In genomic region chr5:67305913-67306710, GRCh38 we compare ENCODE assay signal across 11 cellular contexts.
DNase-seq lines count a peak whose midpoint lies in the region; ATAC-seq and TF ChIP-seq lines count a peak whose summit lies in the region.
"Had no signal": no experiment of that assay in that cellular context is flagged by ENCODE, and none has a peak within 500 bp of the region (broad histone marks: within the 10 kb centered on the region; RNA-seq: fewer than 3 reads in every experiment).

No MANE protein-coding gene starts in this region.

- peak; percentile 17 for DNase-seq in UCSD-AML1 (lab: John Stamatoyannopoulos, UW; ENCODE audit: unreplicated experiment)
- DNase-seq in fibroblast of villous mesenchyme (ENCODE audit: low read depth): peak; percentile 24
- no peak for DNase-seq in HAP-1 (ENCODE audit: low spot score in 2 of 2)
- DNase-seq in middle frontal gyrus (ENCODE audit: extremely low spot score, low spot score): no peak
- DNase-seq: activated CD4-positive, alpha-beta T cell treated with anti-CD3 and anti-CD28 coated beads, Interleukin-2, amount 50 U/mL, for 48 hours; anterior cingulate cortex; stimulated activated naive B cell treated with anti-CD40 and anti-IgM and Interleukin-4, amounts not matched to agents 10 μg/mL and 1 μg/mL and 100 μg/mL, for 72 hours had no signal

- H3K27me3 ChIP-seq in HAP-1 (ENCODE audit: low read depth): no peaks in the 10 kb centered on the region

- no peaks in the 10 kb centered on the region for H3K9me3 Mint-ChIP-seq in stimulated activated naive CD8-positive, alpha-beta T cell treated with anti-CD3 and anti-CD28 coated beads, Interleukin-15, Interleukin-2, amounts not matched to agents 100 ng/mL and 50 ng/mL, for 24 hours

- H3K27me3 Mint-ChIP-seq in stimulated activated naive CD8-positive, alpha-beta T cell treated with anti-CD3 and anti-CD28 coated beads, Interleukin-15, Interleukin-2, amounts not matched to agents 100 ng/mL and 50 ng/mL, for 24 hours: no peaks in the 10 kb centered on the region
- H3K27me3 Mint-ChIP-seq: stimulated activated naive B cell treated with anti-CD40 and anti-IgM and Interleukin-4, amounts not matched to agents 10 μg/mL and 1 μg/mL and 100 μg/mL, for 72 hours had no signal

- no peak overlapping the region for H3K4me3 Mint-ChIP-seq in stimulated activated naive CD8-positive, alpha-beta T cell treated with anti-CD3 and anti-CD28 coated beads, Interleukin-15, Interleukin-2, amounts not matched to agents 100 ng/mL and 50 ng/mL, for 24 hours
- H3K4me3 Mint-ChIP-seq: stimulated activated naive B cell treated with anti-CD40 and anti-IgM and Interleukin-4, amounts not matched to agents 10 μg/mL and 1 μg/mL and 100 μg/mL, for 72 hours had no signal

- H3K4me1 Mint-ChIP-seq in stimulated activated naive CD8-positive, alpha-beta T cell treated with anti-CD3 and anti-CD28 coated beads, Interleukin-15, Interleukin-2, amounts not matched to agents 100 ng/mL and 50 ng/mL, for 24 hours (ENCODE audit: low read depth): peaks cover 19% of the 10 kb centered on the region

- peak; percentile 70 for ATAC-seq in HG02610 (IDR thresholded peaks at IDR 0.05; ENCODE audit: unreplicated experiment)
- no peak for ATAC-seq in GM21717 (IDR thresholded peaks at IDR 0.05; ENCODE audit: unreplicated experiment)
- no peak for ATAC-seq in HG03457 (IDR thresholded peaks at IDR 0.05; ENCODE audit: unreplicated experiment)
- ATAC-seq: stimulated activated naive B cell treated with anti-CD40 and anti-IgM and Interleukin-4, amounts not matched to agents 10 μg/mL and 1 μg/mL and 100 μg/mL, for 72 hours had no signal

- TF ChIP-seq CTCF in fibroblast of villous mesenchyme (IDR thresholded peaks at IDR 0.05; ENCODE audit: insufficient read depth, low read depth, low read length): no peak

- H3K4me1 ChIP-seq in HAP-1: no peaks in the 10 kb centered on the region

- no peaks in the 10 kb centered on the region for H3K36me3 Mint-ChIP-seq in stimulated activated naive CD8-positive, alpha-beta T cell treated with anti-CD3 and anti-CD28 coated beads, Interleukin-15, Interleukin-2, amounts not matched to agents 100 ng/mL and 50 ng/mL, for 24 hours (ENCODE audit: low read depth)
- H3K36me3 Mint-ChIP-seq: stimulated activated naive B cell treated with anti-CD40 and anti-IgM and Interleukin-4, amounts not matched to agents 10 μg/mL and 1 μg/mL and 100 μg/mL, for 72 hours had no signal

- H3K4me3 ChIP-seq in fibroblast of villous mesenchyme (ENCODE audit: low read depth, low read length) (no peak overlapping the region), HAP-1 (no peak overlapping the region)

- H3K36me3 ChIP-seq in HAP-1 (replicated peaks): no peaks in the 10 kb centered on the region

- H3K27ac Mint-ChIP-seq in stimulated activated naive CD8-positive, alpha-beta T cell treated with anti-CD3 and anti-CD28 coated beads, Interleukin-15, Interleukin-2, amounts not matched to agents 100 ng/mL and 50 ng/mL, for 24 hours: peak overlapping the region; percentile 51
- H3K27ac Mint-ChIP-seq: stimulated activated naive B cell treated with anti-CD40 and anti-IgM and Interleukin-4, amounts not matched to agents 10 μg/mL and 1 μg/mL and 100 μg/mL, for 72 hours had no signal

- in situ Hi-C loops in HAP-1 (cut with MboI; ENCODE audit: low sequenced_read_pairs): no loop called here

- H3K9me3 ChIP-seq in HAP-1: no peaks in the 10 kb centered on the region

Comparison
In these comparisons a context has a peak if more than half of its experiments do, and no peak if none do; other contexts are left out.
1. DNase-seq: peak in UCSD-AML1 (single experiment) and fibroblast of villous mesenchyme (single experiment); none in HAP-1 (0 of 2) and middle frontal gyrus (single experiment).